1 cellular context compared by ENCODE assay signal in the genomic region with DNA sequence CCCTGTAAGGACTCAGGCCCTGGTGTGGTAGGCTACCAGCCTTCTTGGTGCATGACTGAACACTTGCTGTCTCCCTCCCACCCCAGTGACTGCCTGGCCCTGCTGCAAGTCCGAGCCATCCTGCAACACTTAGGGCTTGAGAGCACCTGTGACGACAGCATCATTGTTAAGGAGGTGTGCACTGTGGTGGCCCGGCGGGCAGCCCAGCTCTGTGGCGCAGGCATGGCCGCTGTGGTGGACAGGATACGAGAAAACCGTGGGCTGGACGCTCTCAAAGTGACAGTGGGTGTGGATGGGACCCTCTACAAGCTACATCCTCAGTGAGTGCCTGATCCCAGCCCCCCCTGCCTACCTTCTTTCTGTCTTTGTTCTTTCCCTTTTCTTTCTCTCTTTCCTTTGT.
A peak's percentile ranks its signal among the peaks of the same experiment; 100 is the strongest.
TF ChIP-seq lines count a peak whose summit lies in the region.

No MANE protein-coding gene starts in this region.

TF ChIP-seq in HepG2, 621 proteins besides CTCF, POLR2A, EP300 and RAD21 (continued from another document):
- TF ChIP-seq ZNF687 (CRISPR knock-in tag; IDR thresholded peaks at IDR 0.05) = peak; percentile 29; the same call in 1 of the 2 replicates
- TF ChIP-seq AGO1 (IDR thresholded peaks at IDR 0.05; ENCODE audit: low read depth, low read length, poor library complexity, severe bottlenecking) = peak; percentile 31
- TF ChIP-seq ZNF280B (CRISPR knock-in tag; IDR thresholded peaks at IDR 0.05; ENCODE audit: borderline replicate concordance) = 0 out of 2 replicates have a peak, but pooled peaks have one; percentile 59
- TF ChIP-seq RBM22 (optimal IDR thresholded peaks at IDR 0.05; ENCODE audit: low read length) = peak; percentile 76
- no peak for TF ChIP-seq ATAD3A (CRISPR knock-in tag; IDR thresholded peaks at IDR 0.05)
